ENCODE assay signal across 9 cellular contexts in the genomic region with DNA sequence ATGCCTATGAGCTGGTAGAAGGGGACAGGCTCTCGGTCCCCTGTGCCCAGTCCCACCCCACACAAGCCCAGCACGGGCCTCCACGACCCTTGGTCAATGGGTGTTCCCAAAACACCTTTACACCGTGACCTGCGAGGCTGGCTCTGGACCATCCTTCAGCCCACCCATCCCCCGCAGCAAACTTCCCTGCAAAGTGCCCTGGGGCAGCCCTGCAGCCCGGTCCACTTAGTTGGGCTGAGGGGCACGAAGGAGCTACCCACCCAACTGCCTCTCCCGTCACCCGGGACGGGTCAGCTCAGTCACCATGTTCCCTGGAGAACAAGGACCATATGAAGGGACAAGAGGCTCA. TPM values are rescaled to one million over a fixed set of nuclear protein-coding genes. Genes with fewer than 3 reads are reported as not detected.
DNase-seq lines count a peak whose midpoint lies in the region; ATAC-seq and TF ChIP-seq lines count a peak whose summit lies in the region.
"Had no signal": no experiment of that assay in that cellular context is flagged by ENCODE, and none has a peak within 500 bp of the region (broad histone marks: within the 10 kb centered on the region; RNA-seq: fewer than 3 reads in every experiment).

No MANE protein-coding gene starts in this region.

- H3K4me1 ChIP-seq in RWPE2 (ENCODE audit: insufficient read depth, poor library complexity, severe bottlenecking) (peaks cover 43% of the 10 kb centered on the region), esophagus muscularis mucosa (peaks cover 92 to 100% (median 98%) of the 10 kb centered on the region in 4 donors)
- H3K4me1 ChIP-seq: HAP-1 had no signal

- H3K4me3 ChIP-seq in AG04450 (ENCODE audit: low read depth, low read length): no peak overlapping the region
- no peak overlapping the region for H3K4me3 ChIP-seq in RWPE2 (ENCODE audit: severe bottlenecking)
- H3K4me3 ChIP-seq in esophagus muscularis mucosa: no peak overlapping the region
- H3K4me3 ChIP-seq: HAP-1 had no signal

- no peak for TF ChIP-seq POLR2A in esophagus muscularis mucosa (IDR thresholded peaks at IDR 0.05; ENCODE audit: low read depth)

- H3K4me3 Mint-ChIP-seq in nephron progenitor cell: no peak overlapping the region

- POLR2A ChIA-PET in AG04450 (lab: Yijun Ruan, JAX): interaction anchor here (5.0 to 7.9 kb wide), 2 partner anchors 13 to 23 kb away, joined by 63 to 75 read pairs; a partner anchor contains a TSS

- peaks cover 2% of the 10 kb centered on the region for H3K27me3 Mint-ChIP-seq in nephron progenitor cell (ENCODE audit: low read depth, poor library complexity)

- ATAC-seq in RWPE2 (ENCODE audit: low read depth): no peak

- DNase-seq in AG04450 (ENCODE audit: low read depth, low spot score) (no peak), RWPE2 (ENCODE audit: low spot score) (no peak), esophagus muscularis mucosa (ENCODE audit: extremely low spot score) (no peak), nephron progenitor cell (no peak), GM13977 (ENCODE audit: low spot score) (no peak), NCI-H82 (lab: John Stamatoyannopoulos, UW) (no peak), dedifferentiated amniotic fluid mesenchymal stem cell (ENCODE audit: extremely low spot score) (no peak), kidney glomerular epithelial cell (lab: John Stamatoyannopoulos, UW) (no peak)

- 57% methylated on average over 7 of the region's 11 CpGs for WGBS in esophagus muscularis mucosa

- no peak for TF ChIP-seq EP300 in esophagus muscularis mucosa (IDR thresholded peaks at IDR 0.05)

- H3K27ac ChIP-seq in AG04450 (ENCODE audit: low read depth, low read length) (peak overlapping the region; percentile 81), RWPE2 (ENCODE audit: poor library complexity, severe bottlenecking) (peak overlapping the region; percentile 88), esophagus muscularis mucosa (replicated peaks in 1 of 4) (peak overlapping the region; percentile 83 to 98 (median 90))

- H3K27me3 ChIP-seq in AG04450 (ENCODE audit: control insufficient read depth, insufficient read depth, low read length): no peaks in the 10 kb centered on the region
- H3K27me3 ChIP-seq in RWPE2 (ENCODE audit: insufficient read depth, poor library complexity, severe bottlenecking): no peaks in the 10 kb centered on the region
- no peaks in the 10 kb centered on the region for H3K27me3 ChIP-seq in esophagus muscularis mucosa

- intact Hi-C loops in esophagus muscularis mucosa (cut with DNase I): no loop called here

- peaks cover 65% of the 10 kb centered on the region for H3K36me3 Mint-ChIP-seq in nephron progenitor cell (ENCODE audit: low read depth)

- CTCF ChIA-PET in AG04450 (lab: Charles Lee): interaction anchor here (1.0 kb wide), 1 partner anchor 9 kb away, joined by 3 read pairs; no protein-coding TSS in a partner anchor

- H3K9me3 Mint-ChIP-seq in nephron progenitor cell: no peaks in the 10 kb centered on the region

- in situ Hi-C loops in GM13977 (cut with MboI; ENCODE audit: low pct_unique_long_range_greater_than_20kb, low sequenced_read_pairs, unreplicated experiment): no loop called here

- TF ChIP-seq CTCF in AG04450 (IDR thresholded peaks at IDR 0.05; ENCODE audit: low read depth, low read length) (no peak), RWPE2 (IDR thresholded peaks at IDR 0.05; ENCODE audit: poor library complexity, severe bottlenecking) (no peak), esophagus muscularis mucosa (IDR thresholded peaks at IDR 0.05) (no peak), nephron progenitor cell (IDR thresholded peaks at IDR 0.05) (no peak), GM13977 (IDR thresholded peaks at IDR 0.05; ENCODE audit: extremely low read depth, insufficient read depth, missing control alignments) (no peak)

- no peaks in the 10 kb centered on the region; the same call in 1 of the 2 replicates for H3K9me3 ChIP-seq in AG04450 (ENCODE audit: control insufficient read depth, insufficient read depth, low read length)
- H3K9me3 ChIP-seq in RWPE2 (ENCODE audit: severe bottlenecking): no peaks in the 10 kb centered on the region
- H3K9me3 ChIP-seq in esophagus muscularis mucosa: no peaks in the 10 kb centered on the region
- H3K9me3 ChIP-seq: HAP-1 had no signal

- peaks cover 39% of the 10 kb centered on the region for H3K4me1 Mint-ChIP-seq in nephron progenitor cell

- H3K27ac Mint-ChIP-seq in nephron progenitor cell: peak overlapping the region; percentile 97

- peaks cover 90% of the 10 kb centered on the region for H3K36me3 ChIP-seq in RWPE2 (ENCODE audit: low read depth)
- peaks cover 33 to 99% (median 87%) of the 10 kb centered on the region in 4 donors for H3K36me3 ChIP-seq in esophagus muscularis mucosa

RNA-seq across cellular contexts. Expression of a gene that starts 23.4 kb away (rescaled TPM):
- 722 and 735 TPM in 2 replicates for polyA plus RNA-seq in AG04450 (2011; rRNA removed)
- polyA minus RNA-seq in AG04450 (2011; rRNA and poly(A)+ RNA removed): 648 and 799 TPM in 2 replicates
- 100 to 1,000 TPM; 361 to 536 (median 485) TPM for total RNA-seq in esophagus muscularis mucosa
